In genomic region chr10:78304091-78305045, GRCh38 we compare ENCODE assay signal across 14 cellular contexts.
DNase-seq lines count a peak whose midpoint lies in the region; ATAC-seq, FAIRE-seq and TF ChIP-seq lines count a peak whose summit lies in the region.
"Had no signal": no experiment of that assay in that cellular context is flagged by ENCODE, and none has a peak within 500 bp of the region (broad histone marks: within the 10 kb centered on the region; RNA-seq: fewer than 3 reads in every experiment).

No MANE protein-coding gene starts in this region.

- H3K56ac ChIP-seq in H9 (ENCODE audit: insufficient read length, low read depth, low read length): no peak overlapping the region

- H3K18ac ChIP-seq in H9 (ENCODE audit: insufficient read length, low read depth, low read length): no peak overlapping the region

- no peaks in the 10 kb centered on the region for H3K9me3 Mint-ChIP-seq in H9
- H3K9me3 Mint-ChIP-seq in T-cell: no peaks in the 10 kb centered on the region

- FAIRE-seq in urothelium cell line (lab: Jason Lieb, UNC): no peak

- H2BK120ac ChIP-seq in H9 (ENCODE audit: low read depth, low read length, poor library complexity, severe bottlenecking): no peak overlapping the region

- no peaks in the 10 kb centered on the region for H3K36me3 ChIP-seq in sigmoid colon
- H3K36me3 ChIP-seq: ascending aorta, BLaER1, left lung, SJSA1 had no signal

- H4K8ac ChIP-seq in H9 (replicated peaks; ENCODE audit: insufficient read length, low read depth, low read length): no peak overlapping the region

- intact Hi-C loops in sigmoid colon (cut with DNase I): loop anchor here (5.0 to 10.0 kb wide), 4 partner anchors 128 to 893 kb away; no protein-coding TSS in a partner anchor

- H2AFZ ChIP-seq in H9 (ENCODE audit: low read length): no peak overlapping the region
- H2AFZ ChIP-seq: GM23248 had no signal

- no peak overlapping the region for H2AK5ac ChIP-seq in H9 (ENCODE audit: insufficient read length, low read length)

- DNase-seq in H9: peak; percentile 16
- DNase-seq in T-cell: peak in 1 of 34 experiments; percentile 24
- peak; percentile 46 for DNase-seq in islet precursor cell
- peak; percentile 58 for DNase-seq in sigmoid colon
- DNase-seq in urothelium cell line (ENCODE audit: low spot score): no peak
- DNase-seq in NCI-H510A treated with DMSO at 0.1 percent for 48 hours (lab: John Stamatoyannopoulos, UW): no peak
- DNase-seq in activated CD4-positive, alpha-beta T cell treated with anti-CD3 and anti-CD28 coated beads, Interleukin-2, amount 50 U/mL, for 1 hour: no peak
- DNase-seq: GM23248, NCI-H1436 treated with DMSO at 0.1 percent for 48 hours had no signal

- POLR2A ChIA-PET in T-cell (lab: Charles Lee): interaction anchor here in 1 of 2 donors (0.6 kb wide), 1 partner anchor 898 kb away, joined by 8 read pairs; no protein-coding TSS in a partner anchor

- H2BK20ac ChIP-seq in H9 (ENCODE audit: low read depth, low read length, poor library complexity, severe bottlenecking): no peak overlapping the region

- no peak overlapping the region for H3K27ac ChIP-seq in H9 (ENCODE audit: insufficient read length, low read depth, low read length)
- peak overlapping the region; percentile 85 to 91 (median 88) for H3K27ac ChIP-seq in sigmoid colon
- H3K27ac ChIP-seq: BLaER1, GM23248, SJSA1 had no signal

- H4K20me1 ChIP-seq in H9 (ENCODE audit: control insufficient read depth, insufficient read depth, insufficient read length): no peaks in the 10 kb centered on the region
- H4K20me1 ChIP-seq: BLaER1 had no signal

- H3K4me3 ChIP-seq in sigmoid colon: no peak overlapping the region

- H3K23ac ChIP-seq in H9 (ENCODE audit: insufficient read length, low read depth, low read length): no peak overlapping the region

- H4K91ac ChIP-seq in H9 (ENCODE audit: insufficient read length, low read depth, low read length): no peak overlapping the region

- no peak overlapping the region for H3K27ac Mint-ChIP-seq in H9
- peak overlapping the region; percentile 29 to 59 for H3K27ac Mint-ChIP-seq in T-cell

- TF ChIP-seq CTCF in H9 (conservative IDR thresholded peaks at IDR 0.05) (no peak), sigmoid colon (IDR thresholded peaks at IDR 0.05) (no peak)

- H3K27me3 Mint-ChIP-seq in H9 (ENCODE audit: low read depth) (peaks cover 20% of the 10 kb centered on the region), T-cell (no peaks in the 10 kb centered on the region)

- no peak overlapping the region for H4K5ac ChIP-seq in H9 (ENCODE audit: insufficient read length, low read depth, low read length)

- H3K4me3 Mint-ChIP-seq in H9: no peak overlapping the region
- H3K4me3 Mint-ChIP-seq in T-cell: peak overlapping the region; percentile 46 to 96 (median 86)

- H3K36me3 Mint-ChIP-seq in H9 (ENCODE audit: insufficient read depth in 1 of 3, low read depth in 3 of 3) (no peaks in the 10 kb centered on the region), T-cell (no peaks in the 10 kb centered on the region)

- ATAC-seq in T-cell (replicated peaks in 1 of 4) (no peak), HG02759 (IDR thresholded peaks at IDR 0.05; ENCODE audit: unreplicated experiment) (no peak)

- no peak overlapping the region for H3K4ac ChIP-seq in H9 (ENCODE audit: low read depth, low read length)

- TF ChIP-seq POLR2A in sigmoid colon (IDR thresholded peaks at IDR 0.05): no peak

- CTCF ChIA-PET in T-cell (lab: Charles Lee): interaction anchor here (0.6 kb wide), 3 partner anchors 7 to 210 kb away, joined by 3 to 6 read pairs (median 3); no protein-coding TSS in a partner anchor

- H3K14ac ChIP-seq in H9 (ENCODE audit: insufficient read depth, low read length): no peak overlapping the region

- H3K79me2 ChIP-seq in H9 (ENCODE audit: insufficient read depth, low read length): no peaks in the 10 kb centered on the region

- no peak for TF ChIP-seq EP300 in sigmoid colon (IDR thresholded peaks at IDR 0.05)

- no peak overlapping the region for H3K4me2 ChIP-seq in H9 (ENCODE audit: insufficient read depth, insufficient read length, low read length)

- WGBS in H9 (ENCODE audit: extremely low coverage, insufficient read length, low lambda C conversion rate): no CpG with 5 or more reads among the region's 12 CpGs
- 83 to 84% methylated on average over 12 of the region's 12 CpGs for WGBS in sigmoid colon, 2 donors

- H3T11ph ChIP-seq in H9 (ENCODE audit: low read length): no peak overlapping the region

- no peak overlapping the region for H2BK15ac ChIP-seq in H9 (ENCODE audit: low read depth, low read length)

- H3K23me2 ChIP-seq in H9 (ENCODE audit: insufficient read length, low read depth, low read length, poor library complexity, severe bottlenecking): no peaks in the 10 kb centered on the region

- no peak overlapping the region for H2BK5ac ChIP-seq in H9 (ENCODE audit: insufficient read length, low read length)

- H3K9ac ChIP-seq in H9 (ENCODE audit: extremely low read depth, insufficient read length, low read length): no peak overlapping the region
- H3K9ac ChIP-seq: BLaER1, GM23248 had no signal

- no peak overlapping the region for H2BK12ac ChIP-seq in H9 (ENCODE audit: insufficient read length, low read depth, low read length)

- H3K4me1 ChIP-seq in H9 (ENCODE audit: insufficient read depth, low read length): peaks cover 2% of the 10 kb centered on the region; the same call in 1 of the 2 replicates
- peaks cover 0 to 53% (median 33%) of the 10 kb centered on the region in 4 donors for H3K4me1 ChIP-seq in sigmoid colon

- no peaks in the 10 kb centered on the region for H3K79me1 ChIP-seq in H9 (ENCODE audit: insufficient read depth, low read depth, low read length, poor library complexity, severe bottlenecking)

- H3K4me1 Mint-ChIP-seq in H9 (peaks cover 29 to 31% of the 10 kb centered on the region in 2 experiments), T-cell (peaks cover 12 to 24% (median 13%) of the 10 kb centered on the region in 3 donors)

- H3K27me3 ChIP-seq in H9 (ENCODE audit: insufficient read depth, low read length) (no peaks in the 10 kb centered on the region), sigmoid colon (no peaks in the 10 kb centered on the region)
- H3K27me3 ChIP-seq: ascending aorta, BLaER1, left lung, SJSA1 had no signal

- H3K9me3 ChIP-seq in H9 (ENCODE audit: control insufficient read depth, low read depth, low read length) (no peaks in the 10 kb centered on the region), sigmoid colon (no peaks in the 10 kb centered on the region)
- H3K9me3 ChIP-seq: ascending aorta, SJSA1 had no signal

Comparison
In these comparisons a context has a peak if more than half of its experiments do, and no peak if none do; other contexts are left out.
1. DNase-seq: peak in H9 (single experiment), islet precursor cell (single experiment) and sigmoid colon (single experiment); none in urothelium cell line (single experiment), NCI-H510A treated with DMSO at 0.1 percent for 48 hours (single experiment) and activated CD4-positive, alpha-beta T cell treated with anti-CD3 and anti-CD28 coated beads, Interleukin-2, amount 50 U/mL, for 1 hour (single experiment).
2. H3K27ac Mint-ChIP-seq: peak in T-cell (2 of 2); none in H9 (0 of 3).
3. H3K4me3 Mint-ChIP-seq: peak in T-cell (3 of 3); none in H9 (0 of 2).